21 cellular contexts compared by ENCODE assay signal in the genomic region with DNA sequence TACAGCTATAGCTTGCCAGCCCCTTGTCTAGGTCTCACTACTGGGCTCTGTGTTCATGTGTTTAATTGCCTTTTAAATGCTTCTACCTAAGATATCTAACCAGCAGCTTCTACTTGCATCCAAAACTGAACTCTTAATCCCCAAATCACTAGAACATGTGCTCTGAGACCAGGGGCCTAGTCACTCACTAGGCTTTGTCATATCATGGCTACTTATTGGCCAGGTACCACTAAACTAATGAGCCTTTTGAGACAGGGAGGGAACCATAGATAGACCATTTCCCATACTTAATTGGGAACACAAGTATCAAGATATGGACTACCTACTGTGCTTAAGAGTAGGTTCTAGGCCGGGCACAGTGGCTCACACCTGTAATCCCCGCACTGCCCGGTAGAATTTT. TPM values are rescaled to one million over a fixed set of nuclear protein-coding genes. Genes with fewer than 3 reads are reported as not detected.
DNase-seq lines count a peak whose midpoint lies in the region; ATAC-seq and TF ChIP-seq lines count a peak whose summit lies in the region.
"Had no signal": no experiment of that assay in that cellular context is flagged by ENCODE, and none has a peak within 500 bp of the region (broad histone marks: within the 10 kb centered on the region; RNA-seq: fewer than 3 reads in every experiment).

No MANE protein-coding gene starts in this region.

- H3K4me3 Mint-ChIP-seq in activated CD4-positive, alpha-beta memory T cell treated with anti-CD3 and anti-CD28 coated beads for 36 hours, result no peak overlapping the region
- no peak overlapping the region for H3K4me3 Mint-ChIP-seq in activated CD4-positive, alpha-beta memory T cell treated with anti-CD3 and anti-CD28 coated beads, Interleukin-2, amount 10 ng/mL, durations not matched to agents 7 days and 5 days
- peak overlapping the region; percentile 5 for H3K4me3 Mint-ChIP-seq in activated naive CD8-positive, alpha-beta T cell treated with anti-CD3 and anti-CD28 coated beads for 36 hours
- no peak overlapping the region for H3K4me3 Mint-ChIP-seq in stimulated activated memory B cell treated with anti-CD40 and anti-IgM and Interleukin-4, amounts not matched to agents 10 μg/mL and 1 μg/mL and 100 μg/mL, for 72 hours
- H3K4me3 Mint-ChIP-seq: activated CD8-positive, alpha-beta memory T cell treated with anti-CD3 and anti-CD28 coated beads, Interleukin-2, amount 10 ng/mL, durations not matched to agents 7 days and 5 days; activated T-helper 1 cell treated with anti-CD3 and anti-CD28 coated beads, Interleukin-12 subunit alpha, Interleukin-12 subunit beta, Interleukin-2, Interleukin-4 antibody, amounts not matched to agents 30 ng/mL and 10 ng/mL and 1 ng/mL, durations not matched to agents 14 hours and 24 hours and 36 hours had no signal

- H3K9ac ChIP-seq in KMS-11, result no peak overlapping the region

- H3K4me2 ChIP-seq in KMS-11, result peak overlapping the region; percentile 31; the same call in 1 of the 2 replicates
- H3K4me2 ChIP-seq: PC-9 had no signal

- H3K4me1 ChIP-seq in KMS-11 (ENCODE audit: low read depth, poor library complexity, severe bottlenecking), result peaks cover 71% of the 10 kb centered on the region
- H3K4me1 ChIP-seq: BE2C had no signal

- no peak for ATAC-seq in stimulated activated memory B cell treated with anti-CD40 and anti-IgM and Interleukin-4, amounts not matched to agents 10 μg/mL and 1 μg/mL and 100 μg/mL, for 72 hours
- ATAC-seq: activated CD8-positive, alpha-beta memory T cell treated with anti-CD3 and anti-CD28 coated beads, Interleukin-2, amount 10 ng/mL, durations not matched to agents 7 days and 5 days; lower lobe of right lung; psoas muscle had no signal

- H3K27me3 ChIP-seq in KMS-11 (ENCODE audit: insufficient read depth, low read depth), result no peaks in the 10 kb centered on the region
- H3K27me3 ChIP-seq: BE2C, upper lobe of left lung had no signal

- H3K36me3 Mint-ChIP-seq in activated CD4-positive, alpha-beta memory T cell treated with anti-CD3 and anti-CD28 coated beads for 36 hours, result peaks cover 82% of the 10 kb centered on the region
- peaks cover 88% of the 10 kb centered on the region for H3K36me3 Mint-ChIP-seq in activated CD4-positive, alpha-beta memory T cell treated with anti-CD3 and anti-CD28 coated beads, Interleukin-2, amount 10 ng/mL, durations not matched to agents 7 days and 5 days (ENCODE audit: low read depth)
- H3K36me3 Mint-ChIP-seq in activated naive CD8-positive, alpha-beta T cell treated with anti-CD3 and anti-CD28 coated beads for 36 hours, result peaks cover 74% of the 10 kb centered on the region
- H3K36me3 Mint-ChIP-seq in stimulated activated memory B cell treated with anti-CD40 and anti-IgM and Interleukin-4, amounts not matched to agents 10 μg/mL and 1 μg/mL and 100 μg/mL, for 72 hours, result peaks cover 62% of the 10 kb centered on the region

- peaks cover 87% of the 10 kb centered on the region for H3K79me2 ChIP-seq in KMS-11 (ENCODE audit: insufficient read depth, low read depth)

- H3K27me3 Mint-ChIP-seq in activated CD4-positive, alpha-beta memory T cell treated with anti-CD3 and anti-CD28 coated beads for 36 hours, result no peaks in the 10 kb centered on the region
- H3K27me3 Mint-ChIP-seq in activated CD4-positive, alpha-beta memory T cell treated with anti-CD3 and anti-CD28 coated beads, Interleukin-2, amount 10 ng/mL, durations not matched to agents 7 days and 5 days, result no peaks in the 10 kb centered on the region
- no peaks in the 10 kb centered on the region for H3K27me3 Mint-ChIP-seq in activated naive CD8-positive, alpha-beta T cell treated with anti-CD3 and anti-CD28 coated beads for 36 hours
- no peaks in the 10 kb centered on the region for H3K27me3 Mint-ChIP-seq in stimulated activated memory B cell treated with anti-CD40 and anti-IgM and Interleukin-4, amounts not matched to agents 10 μg/mL and 1 μg/mL and 100 μg/mL, for 72 hours
- H3K27me3 Mint-ChIP-seq: activated CD8-positive, alpha-beta memory T cell treated with anti-CD3 and anti-CD28 coated beads, Interleukin-2, amount 10 ng/mL, durations not matched to agents 7 days and 5 days had no signal

- no peak for DNase-seq in activated CD4-positive, alpha-beta memory T cell treated with anti-CD3 and anti-CD28 coated beads for 36 hours
- DNase-seq in activated CD4-positive, alpha-beta memory T cell treated with anti-CD3 and anti-CD28 coated beads, Interleukin-2, amount 10 ng/mL, durations not matched to agents 7 days and 5 days, result no peak
- DNase-seq in activated naive CD8-positive, alpha-beta T cell treated with anti-CD3 and anti-CD28 coated beads for 36 hours, result no peak
- DNase-seq in EL (no peak), hepatic stellate cell (ENCODE audit: low spot score) (no peak), NCI-H1930 (lab: John Stamatoyannopoulos, UW) (no peak)
- DNase-seq: activated CD4-positive, CD25-positive, alpha-beta regulatory T cell treated with anti-CD3 and anti-CD28 coated beads, Interleukin-2, amount 50 U/mL, for 72 hours; activated CD8-positive, alpha-beta memory T cell treated with anti-CD3 and anti-CD28 coated beads, Interleukin-2, amount 10 ng/mL, durations not matched to agents 7 days and 5 days; BE2C; COR-L47; DMS79 treated with DMSO at 0.1 percent for 48 hours; lower lobe of right lung; NCI-H1436 treated with DMSO at 0.1 percent for 48 hours; NCI-H510A treated with DMSO at 0.1 percent for 48 hours; PC-9; psoas muscle; SIG-M5; upper lobe of left lung had no signal

- H2AFZ ChIP-seq in KMS-11 (ENCODE audit: low read depth), result no peak overlapping the region
- H2AFZ ChIP-seq: PC-9 had no signal

- no peak overlapping the region for H3K4me3 ChIP-seq in KMS-11 (IDR thresholded peaks at IDR 0.05; ENCODE audit: insufficient read depth, low read depth, low read length)
- H3K4me3 ChIP-seq: lower lobe of right lung, PC-9, psoas muscle, upper lobe of left lung had no signal

- no peaks in the 10 kb centered on the region for H3K9me3 Mint-ChIP-seq in activated CD4-positive, alpha-beta memory T cell treated with anti-CD3 and anti-CD28 coated beads for 36 hours
- H3K9me3 Mint-ChIP-seq in activated CD4-positive, alpha-beta memory T cell treated with anti-CD3 and anti-CD28 coated beads, Interleukin-2, amount 10 ng/mL, durations not matched to agents 7 days and 5 days, result no peaks in the 10 kb centered on the region
- no peaks in the 10 kb centered on the region for H3K9me3 Mint-ChIP-seq in activated naive CD8-positive, alpha-beta T cell treated with anti-CD3 and anti-CD28 coated beads for 36 hours
- no peaks in the 10 kb centered on the region for H3K9me3 Mint-ChIP-seq in stimulated activated memory B cell treated with anti-CD40 and anti-IgM and Interleukin-4, amounts not matched to agents 10 μg/mL and 1 μg/mL and 100 μg/mL, for 72 hours
- H3K9me3 Mint-ChIP-seq: activated T-helper 1 cell treated with anti-CD3 and anti-CD28 coated beads, Interleukin-12 subunit alpha, Interleukin-12 subunit beta, Interleukin-2, Interleukin-4 antibody, amounts not matched to agents 30 ng/mL and 10 ng/mL and 1 ng/mL, durations not matched to agents 14 hours and 24 hours and 36 hours had no signal

- peaks cover 48% of the 10 kb centered on the region for H4K20me1 ChIP-seq in KMS-11 (ENCODE audit: insufficient read depth)

- no peak for TF ChIP-seq CTCF in KMS-11 (conservative IDR thresholded peaks at IDR 0.05; ENCODE audit: low read depth, low read length)

- peak overlapping the region; percentile 24; the same call in 1 of the 2 replicates for H3K27ac ChIP-seq in KMS-11
- H3K27ac ChIP-seq: lower lobe of right lung, PC-9, psoas muscle, upper lobe of left lung had no signal

- CTCF ChIA-PET in activated CD4-positive, alpha-beta memory T cell treated with anti-CD3 and anti-CD28 coated beads for 36 hours (lab: Charles Lee), result interaction anchor here (0.9 to 2.3 kb wide), 2 partner anchors 16 to 53 kb away, joined by 5 to 7 read pairs; no protein-coding TSS in a partner anchor
- CTCF ChIA-PET in activated CD4-positive, alpha-beta memory T cell treated with anti-CD3 and anti-CD28 coated beads, Interleukin-2, amount 10 ng/mL, durations not matched to agents 7 days and 5 days (lab: Charles Lee), result interaction anchor here (1.4 kb wide), 1 partner anchor 10 kb away, joined by 4 read pairs; no protein-coding TSS in a partner anchor

- peak overlapping the region; percentile 51 for H3K27ac Mint-ChIP-seq in activated CD4-positive, alpha-beta memory T cell treated with anti-CD3 and anti-CD28 coated beads for 36 hours
- H3K27ac Mint-ChIP-seq in activated CD4-positive, alpha-beta memory T cell treated with anti-CD3 and anti-CD28 coated beads, Interleukin-2, amount 10 ng/mL, durations not matched to agents 7 days and 5 days, result no peak overlapping the region
- peak overlapping the region; percentile 8 for H3K27ac Mint-ChIP-seq in activated naive CD8-positive, alpha-beta T cell treated with anti-CD3 and anti-CD28 coated beads for 36 hours
- peak overlapping the region; percentile 19 for H3K27ac Mint-ChIP-seq in stimulated activated memory B cell treated with anti-CD40 and anti-IgM and Interleukin-4, amounts not matched to agents 10 μg/mL and 1 μg/mL and 100 μg/mL, for 72 hours
- H3K27ac Mint-ChIP-seq: activated T-helper 1 cell treated with anti-CD3 and anti-CD28 coated beads, Interleukin-12 subunit alpha, Interleukin-12 subunit beta, Interleukin-2, Interleukin-4 antibody, amounts not matched to agents 30 ng/mL and 10 ng/mL and 1 ng/mL, durations not matched to agents 14 hours and 24 hours and 36 hours had no signal

- H3K4me1 Mint-ChIP-seq in activated CD4-positive, alpha-beta memory T cell treated with anti-CD3 and anti-CD28 coated beads for 36 hours (ENCODE audit: low read depth), result peaks cover 60% of the 10 kb centered on the region
- peaks cover 57% of the 10 kb centered on the region for H3K4me1 Mint-ChIP-seq in activated CD4-positive, alpha-beta memory T cell treated with anti-CD3 and anti-CD28 coated beads, Interleukin-2, amount 10 ng/mL, durations not matched to agents 7 days and 5 days
- peaks cover 63% of the 10 kb centered on the region for H3K4me1 Mint-ChIP-seq in activated naive CD8-positive, alpha-beta T cell treated with anti-CD3 and anti-CD28 coated beads for 36 hours
- peaks cover 45% of the 10 kb centered on the region for H3K4me1 Mint-ChIP-seq in stimulated activated memory B cell treated with anti-CD40 and anti-IgM and Interleukin-4, amounts not matched to agents 10 μg/mL and 1 μg/mL and 100 μg/mL, for 72 hours

- peaks cover 84% of the 10 kb centered on the region; the same call in 1 of the 2 replicates for H3K36me3 ChIP-seq in KMS-11 (ENCODE audit: insufficient read depth)

- intact Hi-C loops in activated CD4-positive, alpha-beta memory T cell treated with anti-CD3 and anti-CD28 coated beads for 36 hours (cut with micrococcal nuclease), result no loop called here

- POLR2A ChIA-PET in activated CD4-positive, alpha-beta memory T cell treated with anti-CD3 and anti-CD28 coated beads for 36 hours (lab: Charles Lee), result interaction anchor here (0.7 to 2.8 kb wide), 3 partner anchors 20 to 44 kb away, joined by 4 to 9 read pairs (median 8); a partner anchor contains a TSS
- POLR2A ChIA-PET in activated CD4-positive, alpha-beta memory T cell treated with anti-CD3 and anti-CD28 coated beads, Interleukin-2, amount 10 ng/mL, durations not matched to agents 7 days and 5 days (lab: Charles Lee), result interaction anchor here (0.8 to 2.4 kb wide), 5 partner anchors 17 to 30 kb away, joined by 3 to 9 read pairs (median 4); a partner anchor contains a TSS

RNA-seq across cellular contexts. Expression of a gene that starts 6.5 kb away (rescaled TPM):
- 100 to 1,000 TPM; 452 to 453 TPM for total RNA-seq in activated CD4-positive, alpha-beta memory T cell treated with anti-CD3 and anti-CD28 coated beads for 36 hours
- total RNA-seq in activated CD4-positive, alpha-beta memory T cell treated with anti-CD3 and anti-CD28 coated beads, Interleukin-2, amount 10 ng/mL, durations not matched to agents 7 days and 5 days, result 100 to 1,000 TPM; 375 to 378 TPM
- total RNA-seq in activated naive CD8-positive, alpha-beta T cell treated with anti-CD3 and anti-CD28 coated beads for 36 hours, result 100 to 1,000 TPM; 540 to 565 TPM

RNA-seq across cellular contexts. Expression of a gene that starts 29.0 kb away (rescaled TPM):
- total RNA-seq in activated CD4-positive, alpha-beta memory T cell treated with anti-CD3 and anti-CD28 coated beads for 36 hours, result 10 to 100 TPM; 29.1 to 29.7 TPM
- 10 to 100 TPM; 33.0 to 34.4 TPM for total RNA-seq in activated CD4-positive, alpha-beta memory T cell treated with anti-CD3 and anti-CD28 coated beads, Interleukin-2, amount 10 ng/mL, durations not matched to agents 7 days and 5 days
- total RNA-seq in activated naive CD8-positive, alpha-beta T cell treated with anti-CD3 and anti-CD28 coated beads for 36 hours, result 10 to 100 TPM; 58.3 to 59.3 TPM
